ENCODE assay signal across 12 cellular contexts in genomic region chr10:119371704-119372663, GRCh38.
DNase-seq lines count a peak whose midpoint lies in the region; ATAC-seq and TF ChIP-seq lines count a peak whose summit lies in the region.
"Had no signal": no experiment of that assay in that cellular context is flagged by ENCODE, and none has a peak within 500 bp of the region (broad histone marks: within the 10 kb centered on the region; RNA-seq: fewer than 3 reads in every experiment).

No MANE protein-coding gene starts in this region.

- no peaks in the 10 kb centered on the region for H3K27me3 Mint-ChIP-seq in T-helper 17 cell
- H3K27me3 Mint-ChIP-seq: T-cell had no signal

- H3K4me3 Mint-ChIP-seq in T-helper 17 cell = no peak overlapping the region
- H3K4me3 Mint-ChIP-seq: T-cell had no signal

- H3K4ac ChIP-seq in mesenchymal stem cell (ENCODE audit: low read depth in 1 of 2, low read length in 2 of 2) = peak overlapping the region in 1 of 2 experiments; percentile 13
- H3K4ac ChIP-seq in trophoblast cell (ENCODE audit: low read depth, low read length) = no peak overlapping the region

- ATAC-seq in GM19351 (IDR thresholded peaks at IDR 0.05; ENCODE audit: unreplicated experiment) (peak; percentile 44), T-helper 17 cell (no peak)
- ATAC-seq: T-cell had no signal

- no peaks in the 10 kb centered on the region for H3K9me3 ChIP-seq in Peyer's patch
- no peaks in the 10 kb centered on the region for H3K9me3 ChIP-seq in mesenchymal stem cell (ENCODE audit: control insufficient read depth, low read length)
- no peaks in the 10 kb centered on the region for H3K9me3 ChIP-seq in T-helper 17 cell (ENCODE audit: control insufficient read depth, low read length, poor library complexity, severe bottlenecking)
- no peaks in the 10 kb centered on the region for H3K9me3 ChIP-seq in trophoblast cell (ENCODE audit: insufficient read depth, low read depth, low read length)

- H4K8ac ChIP-seq in mesenchymal stem cell (ENCODE audit: low read length) (no peak overlapping the region), trophoblast cell (ENCODE audit: low read depth, low read length) (no peak overlapping the region)

- no peaks in the 10 kb centered on the region for H3K79me2 ChIP-seq in trophoblast cell (ENCODE audit: control insufficient read depth, insufficient read depth, low read length, poor library complexity)

- H3K4me1 ChIP-seq in Peyer's patch (peaks cover 0 to 20% (median 17%) of the 10 kb centered on the region in 4 donors), mesenchymal stem cell (ENCODE audit: control insufficient read depth, insufficient read depth, low read depth, low read length) (peaks cover 40% of the 10 kb centered on the region), trophoblast cell (ENCODE audit: control insufficient read depth in 1 of 2, insufficient read depth in 2 of 2, low read length in 2 of 2) (peaks cover 0 to 5% of the 10 kb centered on the region in 2 experiments)

- H2BK12ac ChIP-seq in mesenchymal stem cell (ENCODE audit: low read length in 2 of 2) (peak overlapping the region; percentile 14 to 51), trophoblast cell (ENCODE audit: low read length) (no peak overlapping the region)

- no peak overlapping the region for H2BK15ac ChIP-seq in mesenchymal stem cell (ENCODE audit: low read depth, poor library complexity, severe bottlenecking)

- WGBS in mesenchymal stem cell = 90% methylated on average over 7 of the region's 7 CpGs
- no CpG with 5 or more reads among the region's 7 CpGs for WGBS in trophoblast cell (ENCODE audit: extremely low coverage, insufficient coverage, insufficient read length)

- no peak overlapping the region for H3K14ac ChIP-seq in mesenchymal stem cell (ENCODE audit: low read length in 2 of 2)
- no peak overlapping the region for H3K14ac ChIP-seq in trophoblast cell (ENCODE audit: low read length)

- H2AFZ ChIP-seq in mesenchymal stem cell (ENCODE audit: low read depth, low read length) (no peak overlapping the region), trophoblast cell (ENCODE audit: insufficient read depth, low read length, poor library complexity) (no peak overlapping the region)

- no peak overlapping the region for H4K12ac ChIP-seq in trophoblast cell (ENCODE audit: low read depth, low read length)

- H2BK5ac ChIP-seq in mesenchymal stem cell (ENCODE audit: low read depth, low read length, poor library complexity, severe bottlenecking) (no peak overlapping the region), trophoblast cell (ENCODE audit: low read depth, low read length, poor library complexity) (no peak overlapping the region)

- TF ChIP-seq POLR2A in Peyer's patch (IDR thresholded peaks at IDR 0.05) = no peak

- peaks cover 8% of the 10 kb centered on the region for H3K79me1 ChIP-seq in mesenchymal stem cell (replicated peaks; ENCODE audit: low read length, poor library complexity, severe bottlenecking)
- no peaks in the 10 kb centered on the region for H3K79me1 ChIP-seq in trophoblast cell (ENCODE audit: low read length)

- H3K36me3 ChIP-seq in Peyer's patch (no peaks in the 10 kb centered on the region), mesenchymal stem cell (ENCODE audit: control insufficient read depth in 1 of 2, insufficient read depth in 2 of 2, low read depth in 1 of 2, low read length in 2 of 2) (peaks cover 0 to 7% of the 10 kb centered on the region in 2 experiments), trophoblast cell (ENCODE audit: control insufficient read depth in 1 of 2, insufficient read depth in 2 of 2, low read length in 2 of 2) (no peaks in the 10 kb centered on the region)

- H3K27me3 ChIP-seq in Peyer's patch (no peaks in the 10 kb centered on the region), mesenchymal stem cell (ENCODE audit: control insufficient read depth in 1 of 2, insufficient read depth in 1 of 2, low read length in 2 of 2) (no peaks in the 10 kb centered on the region), trophoblast cell (ENCODE audit: insufficient read depth, low read length) (no peaks in the 10 kb centered on the region)

- H3K27ac Mint-ChIP-seq in T-helper 17 cell = no peak overlapping the region
- H3K27ac Mint-ChIP-seq: activated T-helper 2 cell treated with anti-CD3 and anti-CD28 coated beads, Interferon-gamma antibody, Interleukin-2, Interleukin-4, amounts not matched to agents 10 μg/mL and 5 μg/mL and 100 μg/mL, durations not matched to agents 14 hours and 24 hours and 36 hours; T-cell had no signal

- H3K4me1 Mint-ChIP-seq in T-helper 17 cell = peaks cover 14% of the 10 kb centered on the region

- H3K9ac ChIP-seq in mesenchymal stem cell (ENCODE audit: low read length) (peak overlapping the region; percentile 91), trophoblast cell (ENCODE audit: low read length) (no peak overlapping the region)

- peaks cover 5% of the 10 kb centered on the region for H3K36me3 Mint-ChIP-seq in T-helper 17 cell (ENCODE audit: low read depth)

- H3K4me2 ChIP-seq in mesenchymal stem cell (ENCODE audit: low read length, poor library complexity, severe bottlenecking) (no peak overlapping the region), trophoblast cell (ENCODE audit: low read length) (no peak overlapping the region)

- H3K18ac ChIP-seq in mesenchymal stem cell (ENCODE audit: low read depth in 1 of 2, low read length in 2 of 2) = peak overlapping the region in 1 of 2 experiments; percentile 22
- H3K18ac ChIP-seq in trophoblast cell (ENCODE audit: low read length) = no peak overlapping the region

- H3K4me3 ChIP-seq in AG10803 (ENCODE audit: low read length) (no peak overlapping the region), Peyer's patch (no peak overlapping the region), mesenchymal stem cell (ENCODE audit: insufficient read depth in 1 of 2, low read depth in 1 of 2, low read length in 2 of 2) (no peak overlapping the region), trophoblast cell (ENCODE audit: low read depth, low read length) (no peak overlapping the region)

- H3K23ac ChIP-seq in mesenchymal stem cell (ENCODE audit: low read length in 2 of 2) = peak overlapping the region in 1 of 2 experiments; percentile 87
- no peak overlapping the region for H3K23ac ChIP-seq in trophoblast cell (ENCODE audit: low read length)

- peak overlapping the region; percentile 11 for H2AK5ac ChIP-seq in mesenchymal stem cell (ENCODE audit: low read length, severe bottlenecking)
- no peak overlapping the region for H2AK5ac ChIP-seq in trophoblast cell (ENCODE audit: low read length)

- H4K91ac ChIP-seq in mesenchymal stem cell (ENCODE audit: low read length) = no peak overlapping the region
- H4K91ac ChIP-seq in trophoblast cell (ENCODE audit: low read depth, low read length) = no peak overlapping the region

- H3K27ac ChIP-seq in Peyer's patch (peak overlapping the region in 3 of 4 donors; percentile 74 to 82 (median 74)), mesenchymal stem cell (ENCODE audit: low read length, poor library complexity, severe bottlenecking) (no peak overlapping the region), trophoblast cell (ENCODE audit: low read depth, low read length) (no peak overlapping the region)
- H3K27ac ChIP-seq: epithelial cell of prostate had no signal

- TF ChIP-seq CTCF in AG10803 (conservative IDR thresholded peaks at IDR 0.05; ENCODE audit: low read length) = peak; percentile 17; the same call in 1 of the 2 replicates
- TF ChIP-seq CTCF in Peyer's patch (IDR thresholded peaks at IDR 0.05) = no peak

- H2BK120ac ChIP-seq in mesenchymal stem cell (ENCODE audit: low read depth, low read length) (no peak overlapping the region), trophoblast cell (ENCODE audit: insufficient read depth, low read length, poor library complexity) (no peak overlapping the region)

- peak; percentile 11 for DNase-seq in AG10803 (ENCODE audit: low read depth)
- DNase-seq in Peyer's patch = peak in 1 of 3 donors; percentile 14
- no peak for DNase-seq in mesenchymal stem cell
- no peak for DNase-seq in T-helper 17 cell
- DNase-seq in ecto neural progenitor cell (ENCODE audit: low spot score) = no peak
- no peak for DNase-seq in foreskin melanocyte
- no peak for DNase-seq in trophoblast cell
- DNase-seq: NCI-H2227 treated with DMSO at 0.1 percent for 48 hours, T-cell had no signal

Comparison
In these comparisons a context has a peak if more than half of its experiments do, and no peak if none do; other contexts are left out.
1. H3K27ac ChIP-seq: peak in Peyer's patch (3 of 4); none in mesenchymal stem cell (single experiment) and trophoblast cell (single experiment).